Comparison of ENCODE assay signal across 8 cellular contexts in genomic region chr1:25566730-25567341, GRCh38. TPM values are rescaled to one million over a fixed set of nuclear protein-coding genes. Genes with fewer than 3 reads are reported as not detected.
DNase-seq lines count a peak whose midpoint lies in the region; ATAC-seq, FAIRE-seq and TF ChIP-seq lines count a peak whose summit lies in the region.
"Had no signal": no experiment of that assay in that cellular context is flagged by ENCODE, and none has a peak within 500 bp of the region (broad histone marks: within the 10 kb centered on the region; RNA-seq: fewer than 3 reads in every experiment).

No MANE protein-coding gene starts in this region.

- peak; percentile 47 to 69 for DNase-seq in activated T-cell treated with anti-CD3 and anti-CD28 coated beads, Interleukin-2, amount 50 U/mL, for 72 hours
- DNase-seq in Right ventricle myocardium superior (peak; percentile 76), spleen (no peak), RCC 7860 (ENCODE audit: low spot score) (no peak), NCI-H345 treated with DMSO at 0.1 percent for 48 hours (lab: John Stamatoyannopoulos, UW; ENCODE audit: unreplicated experiment) (no peak)

- POLR2A ChIA-PET in HEK293 (lab: Yijun Ruan, JAX), result interaction anchor here (0.6 to 2.1 kb wide), 2 partner anchors 17 to 389 kb away, joined by 5 to 6 read pairs; no protein-coding TSS in a partner anchor

- no peak for TF ChIP-seq POLR2A in spleen (IDR thresholded peaks at IDR 0.05)

- H3K9me3 ChIP-seq in HEK293 (ENCODE audit: control insufficient read depth, insufficient read depth, low read depth, low read length) (no peaks in the 10 kb centered on the region), spleen (no peaks in the 10 kb centered on the region)

- H3K4me3 Mint-ChIP-seq in activated T-cell treated with anti-CD3 and anti-CD28 coated beads, Interleukin-2, amount 50 U/mL, for 72 hours, result peak overlapping the region; percentile 75 to 77

- TF ChIP-seq CTCF in HEK293 (tag by site-specific recombination; IDR thresholded peaks at IDR 0.05), result no peak
- peak in 2 of 11 experiments; percentile 16 to 28 for TF ChIP-seq CTCF in spleen (IDR thresholded peaks at IDR 0.05 in 8 of 11, conservative IDR thresholded peaks at IDR 0.05 in 3 of 11)

- H3K9me3 Mint-ChIP-seq in activated T-cell treated with anti-CD3 and anti-CD28 coated beads, Interleukin-2, amount 50 U/mL, for 72 hours, result no peaks in the 10 kb centered on the region

- H3K4me1 Mint-ChIP-seq in activated T-cell treated with anti-CD3 and anti-CD28 coated beads, Interleukin-2, amount 50 U/mL, for 72 hours (ENCODE audit: low read depth), result peaks cover 66% of the 10 kb centered on the region

- H3K4me3 ChIP-seq in HEK293 (ENCODE audit: low read depth, low read length) (no peak overlapping the region), spleen (no peak overlapping the region)
- H3K4me3 ChIP-seq: SK-N-MC had no signal

- CTCF ChIA-PET in HEK293 (lab: Yijun Ruan, JAX), result interaction anchor here (1.1 kb wide), 1 partner anchor 48 kb away, joined by 3 read pairs; no protein-coding TSS in a partner anchor

- H3K27ac ChIP-seq in HEK293 (ENCODE audit: extremely low read depth, low read depth, low read length), result no peak overlapping the region
- peak overlapping the region; percentile 6 to 92 (median 83) for H3K27ac ChIP-seq in spleen
- H3K27ac ChIP-seq: SK-N-MC had no signal

- H3K4me1 ChIP-seq in HEK293 (ENCODE audit: control insufficient read depth, insufficient read depth, low read length) (peaks cover 5% of the 10 kb centered on the region), spleen (peaks cover 36 to 98% (median 85%) of the 10 kb centered on the region in 6 donors)

- no peaks in the 10 kb centered on the region for H3K27me3 Mint-ChIP-seq in activated T-cell treated with anti-CD3 and anti-CD28 coated beads, Interleukin-2, amount 50 U/mL, for 72 hours (ENCODE audit: low read depth)

- WGBS in spleen, 5 donors, result 69 to 82% (median 69%) methylated on average over 18 to 21 of the region's 21 CpGs

- intact Hi-C loops in Right ventricle myocardium superior (cut with DNase I), result no loop called here
- intact Hi-C loops in spleen (cut with DNase I; ENCODE audit: low total_unique reads), result no loop called here

- FAIRE-seq in RCC 7860 (lab: Jason Lieb, UNC), result no peak

- no peaks in the 10 kb centered on the region for H3K36me3 Mint-ChIP-seq in activated T-cell treated with anti-CD3 and anti-CD28 coated beads, Interleukin-2, amount 50 U/mL, for 72 hours (ENCODE audit: insufficient read depth in 2 of 2)

- peak in 1 of 2 donors; percentile 53 for ATAC-seq in activated T-cell treated with anti-CD3 and anti-CD28 coated beads, Interleukin-2, amount 50 U/mL, for 72 hours (replicated peaks in 1 of 2)
- peak; percentile 73 for ATAC-seq in Right ventricle myocardium superior (ENCODE audit: poor library complexity)
- no peak for ATAC-seq in HG02852 (IDR thresholded peaks at IDR 0.05; ENCODE audit: unreplicated experiment)

- H3K27ac Mint-ChIP-seq in activated T-cell treated with anti-CD3 and anti-CD28 coated beads, Interleukin-2, amount 50 U/mL, for 72 hours, result no peak overlapping the region

- H3K27me3 ChIP-seq in spleen (replicated peaks in 1 of 7), result peaks cover 0 to under 1% (median 0%) of the 10 kb centered on the region in 7 donors

- H3K36me3 ChIP-seq in HEK293 (ENCODE audit: control insufficient read depth in 2 of 2, insufficient read depth in 1 of 2, low read length in 2 of 2), result peaks cover 0 to 31% of the 10 kb centered on the region in 2 experiments; a peak in 1 of 3 replicates
- peaks cover 0 to 59% (median 12%) of the 10 kb centered on the region in 6 donors for H3K36me3 ChIP-seq in spleen

TF ChIP-seq in HEK293, 187 proteins besides CTCF, POLR2A, EP300 and RAD21:
- TF ChIP-seq ZIC2 (tag by site-specific recombination; IDR thresholded peaks at IDR 0.05) (peak; percentile 14; the same call in 1 of the 2 replicates), ZSCAN18 (tag by site-specific recombination; IDR thresholded peaks at IDR 0.05) (no peak)

RNA-seq across cellular contexts. Expression of gene LDLRAP1, which starts 23.4 kb away (rescaled TPM):
- total RNA-seq in activated T-cell treated with anti-CD3 and anti-CD28 coated beads, Interleukin-2, amount 50 U/mL, for 72 hours, result 10 to 100 TPM; 13.5 to 14.7 TPM
- total RNA-seq in Right ventricle myocardium superior (11.8 TPM), spleen (100 to 1,000 TPM in 1 of 7 donors, 10 to 100 TPM in 6; 62.6 to 105 (median 82.3) TPM)
- polyA plus RNA-seq in spleen, result 10 to 100 TPM; 21.7 to 45.9 (median 28.4) TPM

RNA-seq across cellular contexts. Expression of gene MAN1C1, which starts 49.8 kb away (rescaled TPM):
- 10 to 100 TPM in 1 of 2 donors, 1 to 10 TPM in 1; 9.4 to 13.3 TPM for total RNA-seq in activated T-cell treated with anti-CD3 and anti-CD28 coated beads, Interleukin-2, amount 50 U/mL, for 72 hours
- total RNA-seq in Right ventricle myocardium superior (17.5 TPM), spleen (10 to 100 TPM; 25.0 to 54.3 (median 47.2) TPM)
- 1 to 10 TPM; 4.6 to 7.0 (median 6.9) TPM for polyA plus RNA-seq in spleen

Comparison
In these comparisons a context has a peak if more than half of its experiments do, and no peak if none do; other contexts are left out.
1. DNase-seq: peak in activated T-cell treated with anti-CD3 and anti-CD28 coated beads, Interleukin-2, amount 50 U/mL, for 72 hours (2 of 2) and Right ventricle myocardium superior (single experiment); none in spleen (single experiment), RCC 7860 (single experiment) and NCI-H345 treated with DMSO at 0.1 percent for 48 hours (single experiment).